8 cellular contexts compared by ENCODE assay signal in genomic region chr9:94681508-94681907, GRCh38. TPM values are rescaled to one million over a fixed set of nuclear protein-coding genes. Genes with fewer than 3 reads are reported as not detected.
A peak's percentile ranks its signal among the peaks of the same experiment; 100 is the strongest.
DNase-seq lines count a peak whose midpoint lies in the region; ATAC-seq and TF ChIP-seq lines count a peak whose summit lies in the region.

No MANE protein-coding gene starts in this region.

- intact Hi-C loops in CD4-positive, alpha-beta memory T cell (cut with micrococcal nuclease) = loop anchor here (1.0 kb wide), 6 partner anchors 237 to 1537 kb away; no protein-coding TSS in a partner anchor
- intact Hi-C loops in left colon (cut with DNase I, micrococcal nuclease) = loop anchor here in 1 of 2 donors (5.0 kb wide), 1 partner anchor 451 kb away; no protein-coding TSS in a partner anchor

- TF ChIP-seq CTCF in chondrocyte (IDR thresholded peaks at IDR 0.05) = peak; percentile 97

- H3K36me3 ChIP-seq in CD4-positive, alpha-beta memory T cell (ENCODE audit: insufficient read depth, low read length) = no peaks in the 10 kb centered on the region
- H3K36me3 ChIP-seq in H7 (replicated peaks; ENCODE audit: control insufficient read depth, insufficient read depth, low read length) = no peaks in the 10 kb centered on the region

- CTCF ChIA-PET in CD4-positive, alpha-beta memory T cell (lab: Charles Lee; ENCODE audit: partially characterized antibody) = interaction anchor here (0.7 to 11.9 kb wide), 28 partner anchors 10 to 1636 kb away, joined by 3 to 385 read pairs (median 5); partner anchors contain the start of gene AOPEP

- ATAC-seq in left colon (peak; percentile 94), HG03439 (IDR thresholded peaks at IDR 0.05; ENCODE audit: unreplicated experiment) (no peak)

- H3K9me3 Mint-ChIP-seq in CD4-positive, alpha-beta memory T cell = no peaks in the 10 kb centered on the region
- no peaks in the 10 kb centered on the region for H3K9me3 Mint-ChIP-seq in chondrocyte (ENCODE audit: low read depth)

- POLR2A ChIA-PET in CD4-positive, alpha-beta memory T cell (lab: Charles Lee; ENCODE audit: partially characterized antibody) = interaction anchor here (1.5 kb wide), 1 partner anchor 446 kb away, joined by 4 read pairs; no protein-coding TSS in a partner anchor

- no peak overlapping the region for H3K27ac Mint-ChIP-seq in CD4-positive, alpha-beta memory T cell
- peak overlapping the region; percentile 72 for H3K27ac Mint-ChIP-seq in chondrocyte (ENCODE audit: unreplicated experiment)

- H3K9me3 ChIP-seq in CD4-positive, alpha-beta memory T cell (ENCODE audit: control insufficient read depth in 1 of 2, low read length in 2 of 2) = no peaks in the 10 kb centered on the region

- H3K4me1 Mint-ChIP-seq in CD4-positive, alpha-beta memory T cell = no peaks in the 10 kb centered on the region
- H3K4me1 Mint-ChIP-seq in chondrocyte (ENCODE audit: low read depth) = peaks cover 22% of the 10 kb centered on the region

- H3K4me3 Mint-ChIP-seq in CD4-positive, alpha-beta memory T cell = no peak overlapping the region
- no peak overlapping the region for H3K4me3 Mint-ChIP-seq in chondrocyte (ENCODE audit: unreplicated experiment)

- no peak overlapping the region for H3K27ac ChIP-seq in CD4-positive, alpha-beta memory T cell (ENCODE audit: low read depth, low read length)

- DNase-seq in CD4-positive, alpha-beta memory T cell = peak; percentile 49 to 56 (median 55)
- DNase-seq in H7 (peak; percentile 78), NCI-H2227 treated with DMSO at 0.1 percent for 48 hours (lab: John Stamatoyannopoulos, UW) (peak; percentile 51), chondrocyte (ENCODE audit: low spot score) (no peak), left colon (peak; percentile 60 to 72)
- DNase-seq in activated CD4-positive, alpha-beta T cell treated with anti-CD3 and anti-CD28 coated beads for 4 hours = peak; percentile 52 to 65
- peak; percentile 21 to 57 for DNase-seq in stimulated activated CD4-positive, alpha-beta T cell treated with anti-CD3 and anti-CD28 coated beads, Interleukin-1b, Interleukin-23, amount 100 ng/mL, for 4 hours (ENCODE audit: low read depth in 2 of 2)

- H3K4me3 ChIP-seq in CD4-positive, alpha-beta memory T cell (ENCODE audit: low read length in 2 of 2) = no peak overlapping the region
- no peak overlapping the region for H3K4me3 ChIP-seq in H7 (ENCODE audit: insufficient read depth, low read depth, low read length)

- no peaks in the 10 kb centered on the region for H3K4me1 ChIP-seq in CD4-positive, alpha-beta memory T cell (ENCODE audit: insufficient read depth, low read length)

- peaks cover 0 to 3% of the 10 kb centered on the region in 2 donors for H3K27me3 Mint-ChIP-seq in CD4-positive, alpha-beta memory T cell
- no peaks in the 10 kb centered on the region for H3K27me3 Mint-ChIP-seq in chondrocyte (ENCODE audit: low read depth)

- H3K27me3 ChIP-seq in CD4-positive, alpha-beta memory T cell (ENCODE audit: insufficient read depth, low read length) = no peaks in the 10 kb centered on the region
- no peaks in the 10 kb centered on the region for H3K27me3 ChIP-seq in H7 (ENCODE audit: control insufficient read depth, insufficient read depth, low read length)

- H3K36me3 Mint-ChIP-seq in CD4-positive, alpha-beta memory T cell = no peaks in the 10 kb centered on the region
- no peaks in the 10 kb centered on the region for H3K36me3 Mint-ChIP-seq in chondrocyte (ENCODE audit: low read depth)

RNA-seq across cellular contexts. Expression of gene FBP1, which starts 42.2 kb away (rescaled TPM):
- total RNA-seq in CD4-positive, alpha-beta memory T cell = 1 to 10 TPM; 6.3 to 9.2 TPM
- 1 to 10 TPM; 3.5 to 8.2 TPM for polyA plus RNA-seq in CD4-positive, alpha-beta memory T cell
- 5.4 and 7.5 TPM in 2 replicates for total RNA-seq in H7 (2014; rRNA removed; shearing (Covaris generic))
- total RNA-seq in chondrocyte (not detected in 3 replicates), left colon (10 to 100 TPM; 53.4 to 71.6 TPM)

RNA-seq across cellular contexts. Expression of gene AOPEP, which starts 45.0 kb away (rescaled TPM):
- 10 to 100 TPM; 11.6 to 11.7 TPM for total RNA-seq in CD4-positive, alpha-beta memory T cell
- polyA plus RNA-seq in CD4-positive, alpha-beta memory T cell = 1 to 10 TPM; 3.1 to 3.6 TPM
- total RNA-seq in H7 (2014; rRNA removed; shearing (Covaris generic)) = 9.2 and 12.1 TPM in 2 replicates
- total RNA-seq in chondrocyte (88.0 to 186 TPM (median 92.3 TPM) in 3 replicates), left colon (10 to 100 TPM; 40.4 to 42.1 TPM)
